Comparison of ENCODE assay signal across 8 cellular contexts in the genomic region with DNA sequence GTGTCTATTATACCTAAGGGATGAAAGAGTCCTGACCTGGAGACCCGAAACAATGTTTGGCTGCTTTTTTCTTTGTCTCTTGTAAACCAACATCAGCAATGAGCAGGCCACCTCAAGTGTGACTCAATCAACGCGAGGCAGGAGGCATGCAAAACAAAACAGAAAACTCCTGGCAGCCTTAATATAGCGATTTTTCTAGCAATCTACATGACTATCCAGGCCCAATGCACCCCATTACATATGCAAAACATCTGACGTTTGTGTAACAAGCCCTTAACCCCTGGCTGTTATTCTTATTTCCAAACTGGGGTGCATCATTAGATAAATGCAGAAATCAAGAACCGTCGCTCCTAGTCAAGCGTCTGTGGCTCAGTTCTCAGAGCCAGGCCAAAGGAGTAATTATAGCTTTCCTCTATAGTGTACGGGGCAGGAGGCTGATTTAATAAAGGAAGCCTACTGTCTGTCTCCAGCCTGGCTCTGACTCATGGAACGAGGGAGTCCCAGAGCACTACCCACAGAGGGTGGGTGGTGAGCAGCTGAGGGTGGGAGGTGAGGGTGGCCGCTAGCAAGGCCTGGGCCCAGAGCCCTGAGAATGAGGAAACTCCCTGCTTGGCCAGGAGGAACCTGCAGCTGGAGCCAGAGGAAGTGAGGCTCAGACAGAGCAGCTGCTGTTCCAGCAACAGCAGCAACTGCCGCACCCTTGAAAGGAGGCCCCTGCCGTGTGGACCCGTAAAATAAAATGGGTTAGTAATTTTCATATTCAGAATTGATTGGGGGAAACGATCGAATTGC. TPM values are rescaled to one million over a fixed set of nuclear protein-coding genes. Genes with fewer than 3 reads are reported as not detected.
DNase-seq lines count a peak whose midpoint lies in the region; ATAC-seq and TF ChIP-seq lines count a peak whose summit lies in the region.

No MANE protein-coding gene starts in this region.

- TF ChIP-seq CTCF in AG09309 (IDR thresholded peaks at IDR 0.05; ENCODE audit: control insufficient read depth, insufficient read depth, low read depth, low read length, missing control alignments) = no peak
- TF ChIP-seq CTCF in epithelial cell of proximal tubule (conservative IDR thresholded peaks at IDR 0.05; ENCODE audit: low read depth, low read length) = no peak

- H3K27ac Mint-ChIP-seq in stimulated activated naive CD8-positive, alpha-beta T cell treated with anti-CD3 and anti-CD28 coated beads, Interleukin-15, amount 100 ng/mL, for 72 hours = peak overlapping the region in 1 of 2 donors; percentile 94

- no peaks in the 10 kb centered on the region for H3K27me3 Mint-ChIP-seq in stimulated activated naive CD8-positive, alpha-beta T cell treated with anti-CD3 and anti-CD28 coated beads, Interleukin-15, amount 100 ng/mL, for 72 hours

- H3K4me3 Mint-ChIP-seq in stimulated activated naive CD8-positive, alpha-beta T cell treated with anti-CD3 and anti-CD28 coated beads, Interleukin-15, amount 100 ng/mL, for 72 hours = peak overlapping the region; percentile 82 to 97

- H3K4me3 ChIP-seq in AG09309 (ENCODE audit: control insufficient read depth, low read depth, low read length) (peak overlapping the region; percentile 33), epithelial cell of proximal tubule (ENCODE audit: low read depth, low read length) (peak overlapping the region; percentile 51)

- no peak for DNase-seq in AG09309 (ENCODE audit: low read depth)
- DNase-seq in NCI-H69 (lab: John Stamatoyannopoulos, UW) = peak; percentile 90
- peak in 2 of 3 experiments; percentile 10 to 32 for DNase-seq in activated CD8-positive, alpha-beta memory T cell treated with anti-CD3 and anti-CD28 coated beads for 48 hours (ENCODE audit: low read depth in 2 of 3, low spot score in 2 of 3)
- DNase-seq in epithelial cell of proximal tubule (ENCODE audit: low read depth) = peak; percentile 47
- DNase-seq in mucosa of gallbladder (ENCODE audit: low spot score) = peak; percentile 75
- DNase-seq in stimulated activated naive CD8-positive, alpha-beta T cell treated with anti-CD3 and anti-CD28 coated beads, Interleukin-15, amount 100 ng/mL, for 72 hours = peak; percentile 36 to 55

- peaks cover 25% of the 10 kb centered on the region for H3K4me1 Mint-ChIP-seq in stimulated activated naive CD8-positive, alpha-beta T cell treated with anti-CD3 and anti-CD28 coated beads, Interleukin-15, amount 100 ng/mL, for 72 hours

- ATAC-seq in GM18868 (IDR thresholded peaks at IDR 0.05; ENCODE audit: unreplicated experiment) (peak; percentile 70), HG03097 (IDR thresholded peaks at IDR 0.05; ENCODE audit: low FRiP score, unreplicated experiment) (peak; percentile 48)
- peak; percentile 82 for ATAC-seq in stimulated activated naive CD8-positive, alpha-beta T cell treated with anti-CD3 and anti-CD28 coated beads, Interleukin-15, amount 100 ng/mL, for 72 hours

- H3K9me3 Mint-ChIP-seq in stimulated activated naive CD8-positive, alpha-beta T cell treated with anti-CD3 and anti-CD28 coated beads, Interleukin-15, amount 100 ng/mL, for 72 hours = no peaks in the 10 kb centered on the region

RNA-seq across cellular contexts. Expression of a gene that starts 43.9 kb away (rescaled TPM):
- total RNA-seq in epithelial cell of proximal tubule (10.6 and 14.6 TPM in 2 replicates), mucosa of gallbladder (71.4 TPM)

RNA-seq across cellular contexts. Expression of a gene that starts 46.0 kb away (rescaled TPM):
- total RNA-seq in epithelial cell of proximal tubule = 0.07 and 1.5 TPM in 2 replicates
- 4.8 TPM for total RNA-seq in mucosa of gallbladder
